ENCODE assay signal across 8 cellular contexts in genomic region chr11:65492637-65493366, GRCh38. TPM values are rescaled to one million over a fixed set of nuclear protein-coding genes. Genes with fewer than 3 reads are reported as not detected.
DNase-seq lines count a peak whose midpoint lies in the region; ATAC-seq and TF ChIP-seq lines count a peak whose summit lies in the region.

No MANE protein-coding gene starts in this region.

- H3K9ac ChIP-seq in duodenal mucosa (ENCODE audit: low read depth in 1 of 2, low read length in 2 of 2) (peak overlapping the region; percentile 48 to 79), mucosa of rectum (ENCODE audit: low read depth in 1 of 2, low read length in 2 of 2) (peak overlapping the region; percentile 47 to 76)

- H3K4me1 ChIP-seq in duodenal mucosa (ENCODE audit: control insufficient read depth in 1 of 2, insufficient read depth in 2 of 2, low read length in 2 of 2) = peaks cover 77 to 83% of the 10 kb centered on the region in 2 donors
- H3K4me1 ChIP-seq in mucosa of rectum (ENCODE audit: control insufficient read depth in 2 of 2, insufficient read depth in 2 of 2, low read length in 2 of 2) = peaks cover 77 to 85% of the 10 kb centered on the region in 2 donors
- peaks cover 58 to 70% of the 10 kb centered on the region in 2 donors for H3K4me1 ChIP-seq in uterus

- peaks cover 42% of the 10 kb centered on the region for H3K4me1 Mint-ChIP-seq in CD4-positive, alpha-beta T cell (ENCODE audit: low read depth)

- H3K27ac Mint-ChIP-seq in CD4-positive, alpha-beta T cell = peak overlapping the region; percentile 32

- ATAC-seq in CD4-positive, alpha-beta T cell (ENCODE audit: poor library complexity) = no peak
- peak; percentile 24 for ATAC-seq in GM19463 (IDR thresholded peaks at IDR 0.05; ENCODE audit: unreplicated experiment)
- no peak for ATAC-seq in GM19023 (IDR thresholded peaks at IDR 0.05; ENCODE audit: unreplicated experiment)

- no peak for TF ChIP-seq CTCF in CD4-positive, alpha-beta T cell (IDR thresholded peaks at IDR 0.05)
- no peak for TF ChIP-seq CTCF in RWPE1 (conservative IDR thresholded peaks at IDR 0.05; ENCODE audit: low read depth)
- TF ChIP-seq CTCF in uterus (IDR thresholded peaks at IDR 0.05) = no peak

- no peak overlapping the region for H3K27ac ChIP-seq in CD4-positive, alpha-beta T cell (ENCODE audit: low read depth, low read length)
- H3K27ac ChIP-seq in RWPE1 = peak overlapping the region; percentile 99
- peak overlapping the region; percentile 85 for H3K27ac ChIP-seq in duodenal mucosa (ENCODE audit: low read depth, low read length)
- H3K27ac ChIP-seq in mucosa of rectum (ENCODE audit: low read depth in 2 of 2, low read length in 2 of 2) = peak overlapping the region; percentile 92 to 96
- peak overlapping the region; percentile 94 to 97 for H3K27ac ChIP-seq in uterus

- POLR2A ChIA-PET in CD4-positive, alpha-beta T cell (lab: Charles Lee) = interaction anchor here (0.6 to 2.8 kb wide), 9 partner anchors 10 to 71 kb away, joined by 3 to 14 read pairs (median 4); partner anchors contain the start of gene NEAT1
- POLR2A ChIA-PET in RWPE1 (lab: Yijun Ruan, JAX; ENCODE audit: low non-redundant PET) = interaction anchor here (0.5 to 2.5 kb wide), 6 partner anchors 14 to 288 kb away, joined by 3 to 19 read pairs (median 3); partner anchors contain the start of gene AP5B1

- no peak overlapping the region for H3K4me3 Mint-ChIP-seq in CD4-positive, alpha-beta T cell

- CTCF ChIA-PET in CD4-positive, alpha-beta T cell (lab: Charles Lee) = interaction anchor here (0.9 to 1.5 kb wide), 4 partner anchors 13 to 76 kb away, joined by 3 to 4 read pairs (median 4); no protein-coding TSS in a partner anchor
- CTCF ChIA-PET in RWPE1 (lab: Yijun Ruan, JAX) = interaction anchor here (0.6 to 1.0 kb wide), 3 partner anchors 9 to 534 kb away, joined by 3 read pairs; partner anchors contain the start of gene CATSPER1

- H3K4me3 ChIP-seq in duodenal mucosa (ENCODE audit: low read depth in 1 of 2, low read length in 2 of 2) (peak overlapping the region in 1 of 2 donors; percentile 16), mucosa of rectum (ENCODE audit: low read length in 2 of 2) (no peak overlapping the region), uterus (peak overlapping the region in 1 of 2 donors; percentile 0)

- no peak for DNase-seq in CD4-positive, alpha-beta T cell
- DNase-seq in RWPE1 (ENCODE audit: low spot score) = no peak
- peak; percentile 88 to 97 for DNase-seq in uterus
- DNase-seq in NCI-H748 (lab: John Stamatoyannopoulos, UW; ENCODE audit: unreplicated experiment) = no peak

- no peaks in the 10 kb centered on the region for H3K9me3 Mint-ChIP-seq in CD4-positive, alpha-beta T cell

- H3K27me3 Mint-ChIP-seq in CD4-positive, alpha-beta T cell = no peaks in the 10 kb centered on the region

- H3K36me3 Mint-ChIP-seq in CD4-positive, alpha-beta T cell (ENCODE audit: low read depth) = no peaks in the 10 kb centered on the region

- intact Hi-C loops in CD4-positive, alpha-beta T cell (cut with DNase I, micrococcal nuclease) = no loop called here
- intact Hi-C loops in uterus (cut with DNase I; ENCODE audit: low total_unique reads) = no loop called here

- no peaks in the 10 kb centered on the region for H3K9me3 ChIP-seq in CD4-positive, alpha-beta T cell (ENCODE audit: control insufficient read depth, low read length)
- H3K9me3 ChIP-seq in duodenal mucosa (ENCODE audit: control insufficient read depth in 1 of 2, low read length in 2 of 2) = no peaks in the 10 kb centered on the region
- no peaks in the 10 kb centered on the region for H3K9me3 ChIP-seq in mucosa of rectum (ENCODE audit: control insufficient read depth in 2 of 2, low read length in 2 of 2)
- H3K9me3 ChIP-seq in uterus = no peaks in the 10 kb centered on the region

- peak; percentile 45 to 56 for TF ChIP-seq POLR2A in uterus (IDR thresholded peaks at IDR 0.05)

- no peaks in the 10 kb centered on the region for H3K27me3 ChIP-seq in CD4-positive, alpha-beta T cell (ENCODE audit: control insufficient read depth, insufficient read depth, low read length)
- H3K27me3 ChIP-seq in duodenal mucosa (ENCODE audit: control insufficient read depth in 1 of 2, insufficient read depth in 2 of 2, low read length in 2 of 2) (no peaks in the 10 kb centered on the region), mucosa of rectum (ENCODE audit: control insufficient read depth in 2 of 2, insufficient read depth in 2 of 2, low read length in 2 of 2) (no peaks in the 10 kb centered on the region), uterus (no peaks in the 10 kb centered on the region)

- no peaks in the 10 kb centered on the region for H3K36me3 ChIP-seq in duodenal mucosa (ENCODE audit: control insufficient read depth in 1 of 2, insufficient read depth in 2 of 2, low read length in 2 of 2)
- no peaks in the 10 kb centered on the region for H3K36me3 ChIP-seq in mucosa of rectum (ENCODE audit: control insufficient read depth in 2 of 2, insufficient read depth in 2 of 2, low read length in 2 of 2)
- no peaks in the 10 kb centered on the region for H3K36me3 ChIP-seq in uterus

RNA-seq across cellular contexts. Expression of gene MALAT1, which starts 6.0 kb away (rescaled TPM):
- over 10,000 TPM; 31,509 to 32,316 TPM for total RNA-seq in CD4-positive, alpha-beta T cell
- over 10,000 TPM in 3 of 4 donors, 1,000 to 10,000 TPM in 1; 6,732 to 19,335 (median 13,886) TPM for total RNA-seq in uterus

RNA-seq across cellular contexts. Expression of gene SCYL1, which starts 32.1 kb away (rescaled TPM):
- 10 to 100 TPM; 57.4 to 60.7 TPM for total RNA-seq in CD4-positive, alpha-beta T cell
- total RNA-seq in uterus = 100 to 1,000 TPM in 1 of 4 donors, 10 to 100 TPM in 3; 28.8 to 101 (median 70.1) TPM

Comparison
In these comparisons a context has a peak if more than half of its experiments do, and no peak if none do; other contexts are left out.
1. DNase-seq: peak in uterus (2 of 2); none in CD4-positive, alpha-beta T cell (0 of 10), RWPE1 (single experiment) and NCI-H748 (single experiment).